ENCODE assay signal across 8 cellular contexts in the genomic region with DNA sequence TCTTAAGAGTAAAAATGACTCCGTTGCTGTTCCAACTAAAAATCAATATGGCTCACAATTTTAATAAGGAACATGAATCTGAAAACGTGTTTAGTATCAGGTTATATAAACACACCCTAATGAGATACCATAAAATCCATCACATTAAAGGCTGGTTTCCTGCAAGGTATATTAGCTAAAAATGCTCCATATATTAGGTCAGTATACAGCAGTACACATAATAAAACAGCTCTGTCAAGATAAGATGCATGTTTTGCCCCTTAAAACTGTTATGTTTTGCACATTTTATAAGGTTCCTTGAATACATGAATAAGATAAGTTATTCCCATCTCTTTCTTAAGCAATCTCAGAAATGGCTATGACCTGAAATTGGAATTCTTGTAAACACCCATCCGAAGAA.
"Had no signal": no experiment of that assay in that cellular context is flagged by ENCODE, and none has a peak within 500 bp of the region (broad histone marks: within the 10 kb centered on the region; RNA-seq: fewer than 3 reads in every experiment).

No MANE protein-coding gene starts in this region.

- H3K9me3 ChIP-seq: HAP-1 had no signal

- H3K4me3 ChIP-seq: GM23248, GM23338, HAP-1 had no signal

- H3K36me3 ChIP-seq: HAP-1 had no signal

- H3K27ac ChIP-seq: GM23248 had no signal

- DNase-seq: GM23248, GOT3, H7, H9, HCEC 1CT, HFFc6 had no signal
